Comparison of ENCODE assay signal across 8 cellular contexts in genomic region chr6:126339796-126340750, GRCh38. TPM values are rescaled to one million over a fixed set of nuclear protein-coding genes. Genes with fewer than 3 reads are reported as not detected.
A peak's percentile ranks its signal among the peaks of the same experiment; 100 is the strongest.
DNase-seq lines count a peak whose midpoint lies in the region; TF ChIP-seq lines count a peak whose summit lies in the region.

Gene CENPW, plus strand, starts transcription at chr6:126340115. Its CDS starts 159 bp downstream, at chr6:126340274.

- H3K27ac Mint-ChIP-seq in HFFc6: no peak within 1 kb of the TSS

- peaks cover 36% of the 10 kb centered on the region for H3K4me1 Mint-ChIP-seq in HFFc6 (ENCODE audit: low read depth)

- H3K4me3 Mint-ChIP-seq in HFFc6: no peak within 1 kb of the TSS

- no peak for TF ChIP-seq POLR2A in testis (IDR thresholded peaks at IDR 0.05)

- H3K9me3 Mint-ChIP-seq in HFFc6: no peaks in the 10 kb centered on the region

- in situ Hi-C loops in SK-MEL-5 (cut with HindIII; ENCODE audit: low pct_unique_long_range_greater_than_20kb, low sequenced_read_pairs): no loop called here

- no peaks in the 10 kb centered on the region for H3K36me3 ChIP-seq in testis (ENCODE audit: low read depth, missing control alignments)

- no peak for TF ChIP-seq CTCF in HFFc6 (IDR thresholded peaks at IDR 0.05)
- no peak for TF ChIP-seq CTCF in testis (IDR thresholded peaks at IDR 0.05)

- H3K27me3 Mint-ChIP-seq in HFFc6 (ENCODE audit: insufficient read depth): no peaks in the 10 kb centered on the region

- H3K4me3 ChIP-seq in GM08714 (ENCODE audit: low read length): peak within 1 kb of the TSS; percentile 73
- H3K4me3 ChIP-seq in testis: peak within 1 kb of the TSS; percentile 59 to 76

- H3K9me3 ChIP-seq in testis: no peaks in the 10 kb centered on the region

- DNase-seq in HFFc6 (peak; percentile 83), MV-4-11 (lab: John Stamatoyannopoulos, UW) (peak; percentile 77), SK-MEL-5 (ENCODE audit: low read depth, low spot score) (peak; percentile 86), globus pallidus (ENCODE audit: low spot score) (peak; percentile 63), occipital lobe (lab: John Stamatoyannopoulos, UW) (peak; percentile 77), testis (peak; percentile 99)
- peak; percentile 68 to 83 (median 80) for DNase-seq in activated naive CD4-positive, alpha-beta T cell (lab: John Stamatoyannopoulos, UW)

- 2% methylated on average over 35 to 48 of the region's 48 CpGs for WGBS in testis, 2 donors

- H3K36me3 Mint-ChIP-seq in HFFc6 (ENCODE audit: low read depth): no peaks in the 10 kb centered on the region

- H3K4me1 ChIP-seq in testis: peaks cover 3% of the 10 kb centered on the region

- H3K27me3 ChIP-seq in testis: no peaks in the 10 kb centered on the region

- peak within 1 kb of the TSS; percentile 43 to 54 for H3K27ac ChIP-seq in testis

- intact Hi-C loops in testis (cut with DNase I; ENCODE audit: low total_unique reads): no loop called here

RNA-seq across cellular contexts. Expression of gene CENPW, which starts in this region (rescaled TPM):
- 10 to 100 TPM; 27.8 to 70.7 (median 58.1) TPM for total RNA-seq in HFFc6 (2021; fragmentation: NEBNext Ultra II Directional; extraction: Animal tissue kit (Norgen Biotek cat#: 25700))
- 11.0 and 15.6 TPM in 2 replicates for total RNA-seq in SK-MEL-5 (2014; rRNA removed; shearing (Covaris generic))
- 7.1 and 11.7 TPM in 2 replicates for polyA plus RNA-seq in SK-MEL-5 (2015; cell fraction: cytosol; rRNA removed)
- polyA plus RNA-seq in SK-MEL-5 (2015; cell fraction: nucleus; rRNA removed): not detected in 2 replicates
- total RNA-seq in occipital lobe: 7.5 TPM
- 10 to 100 TPM; 11.8 to 16.0 TPM for total RNA-seq in testis
- 58.2 TPM for polyA plus RNA-seq in testis (ENCODE audit: insufficient read depth, low read depth, low replicate concordance)

Comparison
In these comparisons a context has a peak if more than half of its experiments do, and no peak if none do; other contexts are left out.
1. Peak in every context shown above with its lines: DNase-seq, H3K4me3 ChIP-seq and H3K27ac ChIP-seq.